In genomic region chr16:4307215-4308037, GRCh38 we compare ENCODE assay signal across 1 cellular context.
TF ChIP-seq lines count a peak whose summit lies in the region.

No MANE protein-coding gene starts in this region.

TF ChIP-seq in K562, 482 proteins besides CTCF, POLR2A, EP300 and RAD21 (continued from another document and continues in another):
- TF ChIP-seq GMEB1 (CRISPR knock-in tag; IDR thresholded peaks at IDR 0.05) (0 out of 2 replicates have a peak, but pooled peaks have one; percentile 47), SMAD4 (CRISPR knock-in tag; conservative IDR thresholded peaks at IDR 0.05) (peak; percentile 86), CREB1 (IDR thresholded peaks at IDR 0.05) (peak; percentile 86), CREB1 (CRISPR knock-in tag; IDR thresholded peaks at IDR 0.05) (peak; percentile 75; the same call in 1 of the 2 replicates), POLR2G (IDR thresholded peaks at IDR 0.05; ENCODE audit: low read depth, low read length) (peak; percentile 87), EGR1 (conservative IDR thresholded peaks at IDR 0.05) (peak; percentile 97), ELF1 (tag; IDR thresholded peaks at IDR 0.05) (peak; percentile 86), SP1 (CRISPR knock-in tag; IDR thresholded peaks at IDR 0.05) (peak; percentile 79), NFIC (IDR thresholded peaks at IDR 0.05) (no peak), KLF1 (tag; IDR thresholded peaks at IDR 0.05) (peak; percentile 78), CEBPB (tag; IDR thresholded peaks at IDR 0.05) (peak; percentile 41; the same call in 1 of the 2 replicates), HMGN3 (IDR thresholded peaks at IDR 0.05; ENCODE audit: borderline replicate concordance, extremely low read depth, insufficient read length, low read depth, low read length) (peak; percentile 96), SMARCE1 (IDR thresholded peaks at IDR 0.05) (peak; percentile 22; the same call in 1 of the 2 replicates), TRIM28 (IDR thresholded peaks at IDR 0.05) (peak; percentile 95), ID3 (CRISPR knock-in tag; IDR thresholded peaks at IDR 0.05) (no peak), ID3 (tag; IDR thresholded peaks at IDR 0.05) (peak; percentile 49; the same call in 1 of the 2 replicates), CREB3 (tag; conservative IDR thresholded peaks at IDR 0.05; ENCODE audit: low read depth) (0 out of 2 replicates have a peak, but pooled peaks have one; percentile 59), ZKSCAN1 (IDR thresholded peaks at IDR 0.05; ENCODE audit: low read depth, low read length) (no peak), NFATC3 (IDR thresholded peaks at IDR 0.05) (peak; percentile 60; the same call in 1 of the 2 replicates), SPI1 (IDR thresholded peaks at IDR 0.05; ENCODE audit: borderline replicate concordance, low read depth, low read length) (peak; percentile 91), CREB3L1 (IDR thresholded peaks at IDR 0.05; ENCODE audit: borderline replicate concordance, low read depth) (peak; percentile 42; the same call in 1 of the 2 replicates), ZSCAN29 (IDR thresholded peaks at IDR 0.05) (peak; percentile 45; the same call in 1 of the 2 replicates), RCOR1 (IDR thresholded peaks at IDR 0.05; ENCODE audit: borderline replicate concordance in 1 of 2, low read depth in 2 of 2, low read length in 2 of 2) (peak in 1 of 2 experiments; percentile 14; a peak in 1 of 4 replicates), MCM7 (IDR thresholded peaks at IDR 0.05) (no peak), FOSL1 (tag; conservative IDR thresholded peaks at IDR 0.05) (peak; percentile 85), TEAD2 (tag; IDR thresholded peaks at IDR 0.05) (peak; percentile 38; the same call in 1 of the 2 replicates), KLF10 (CRISPR knock-in tag; IDR thresholded peaks at IDR 0.05) (no peak), PPARD (CRISPR knock-in tag; IDR thresholded peaks at IDR 0.05) (no peak), U2AF2 (optimal IDR thresholded peaks at IDR 0.05; ENCODE audit: low read depth, low read length) (no peak), YY1 (IDR thresholded peaks at IDR 0.05; ENCODE audit: borderline replicate concordance in 1 of 3, control insufficient read depth in 1 of 3, extremely low read depth in 1 of 3, insufficient read depth in 3 of 3, insufficient read length in 1 of 3, insufficient replicate concordance in 2 of 3, low read depth in 1 of 3, low read length in 2 of 3) (peak in 2 of 3 experiments; percentile 26 to 44), ZBTB2 (IDR thresholded peaks at IDR 0.05) (0 out of 2 replicates have a peak, but pooled peaks have one; percentile 42), ESRRB (CRISPR knock-in tag; IDR thresholded peaks at IDR 0.05; ENCODE audit: borderline replicate concordance) (no peak), CBFA2T3 (IDR thresholded peaks at IDR 0.05) (0 out of 2 replicates have a peak, but pooled peaks have one; percentile 3), ZFX (CRISPR knock-in tag; IDR thresholded peaks at IDR 0.05) (peak; percentile 70), SIN3A (IDR thresholded peaks at IDR 0.05; ENCODE audit: borderline replicate concordance in 2 of 2, control insufficient read depth in 1 of 2, low read depth in 2 of 2, low read length in 2 of 2) (peak in 1 of 2 experiments; percentile 56; a peak in 1 of 4 replicates), MTA3 (IDR thresholded peaks at IDR 0.05; ENCODE audit: borderline replicate concordance) (peak; percentile 77), CBFA2T2 (conservative IDR thresholded peaks at IDR 0.05) (no peak), LCOR (CRISPR knock-in tag; IDR thresholded peaks at IDR 0.05) (peak; percentile 48; the same call in 1 of the 2 replicates), CBX5 (IDR thresholded peaks at IDR 0.05; ENCODE audit: borderline replicate concordance, low read depth) (0 out of 2 replicates have a peak, but pooled peaks have one; percentile 62), MYBL2 (IDR thresholded peaks at IDR 0.05; ENCODE audit: low read depth) (no peak), MYBL2 (CRISPR knock-in tag; IDR thresholded peaks at IDR 0.05; ENCODE audit: borderline replicate concordance) (no peak), TBP (optimal IDR thresholded peaks at IDR 0.05; ENCODE audit: low read depth, low read length) (peak; percentile 65), VEZF1 (CRISPR knock-in tag; IDR thresholded peaks at IDR 0.05) (peak; percentile 97), TEAD1 (CRISPR knock-in tag; IDR thresholded peaks at IDR 0.05) (peak; percentile 83 to 95), HCFC1 (IDR thresholded peaks at IDR 0.05; ENCODE audit: low read depth, low read length) (peak; percentile 68), NCOA1 (IDR thresholded peaks at IDR 0.05; ENCODE audit: low read depth) (0 out of 2 replicates have a peak, but pooled peaks have one; percentile 32), ARID1B (IDR thresholded peaks at IDR 0.05) (no peak), ZNF695 (CRISPR knock-in tag; IDR thresholded peaks at IDR 0.05) (no peak)
- TF ChIP-seq, protein P1, sequence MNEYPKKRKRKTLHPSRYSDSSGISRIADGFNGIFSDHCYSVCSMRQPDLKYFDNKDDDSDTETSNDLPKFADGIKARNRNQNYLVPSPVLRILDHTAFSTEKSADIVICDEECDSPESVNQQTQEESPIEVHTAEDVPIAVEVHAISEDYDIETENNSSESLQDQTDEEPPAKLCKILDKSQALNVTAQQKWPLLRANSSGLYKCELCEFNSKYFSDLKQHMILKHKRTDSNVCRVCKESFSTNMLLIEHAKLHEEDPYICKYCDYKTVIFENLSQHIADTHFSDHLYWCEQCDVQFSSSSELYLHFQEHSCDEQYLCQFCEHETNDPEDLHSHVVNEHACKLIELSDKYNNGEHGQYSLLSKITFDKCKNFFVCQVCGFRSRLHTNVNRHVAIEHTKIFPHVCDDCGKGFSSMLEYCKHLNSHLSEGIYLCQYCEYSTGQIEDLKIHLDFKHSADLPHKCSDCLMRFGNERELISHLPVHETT (CRISPR knock-in tag; conservative IDR thresholded peaks at IDR 0.05 in 1 of 2, IDR thresholded peaks at IDR 0.05 in 1 of 2) = peak in 1 of 2 experiments; percentile 87; a peak in 2 of 4 replicates
- TF ChIP-seq, protein P2, sequence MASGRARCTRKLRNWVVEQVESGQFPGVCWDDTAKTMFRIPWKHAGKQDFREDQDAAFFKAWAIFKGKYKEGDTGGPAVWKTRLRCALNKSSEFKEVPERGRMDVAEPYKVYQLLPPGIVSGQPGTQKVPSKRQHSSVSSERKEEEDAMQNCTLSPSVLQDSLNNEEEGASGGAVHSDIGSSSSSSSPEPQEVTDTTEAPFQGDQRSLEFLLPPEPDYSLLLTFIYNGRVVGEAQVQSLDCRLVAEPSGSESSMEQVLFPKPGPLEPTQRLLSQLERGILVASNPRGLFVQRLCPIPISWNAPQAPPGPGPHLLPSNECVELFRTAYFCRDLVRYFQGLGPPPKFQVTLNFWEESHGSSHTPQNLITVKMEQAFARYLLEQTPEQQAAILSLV (tag; IDR thresholded peaks at IDR 0.05) = 0 out of 2 replicates have a peak, but pooled peaks have one; percentile 13
- TF ChIP-seq, protein P3, sequence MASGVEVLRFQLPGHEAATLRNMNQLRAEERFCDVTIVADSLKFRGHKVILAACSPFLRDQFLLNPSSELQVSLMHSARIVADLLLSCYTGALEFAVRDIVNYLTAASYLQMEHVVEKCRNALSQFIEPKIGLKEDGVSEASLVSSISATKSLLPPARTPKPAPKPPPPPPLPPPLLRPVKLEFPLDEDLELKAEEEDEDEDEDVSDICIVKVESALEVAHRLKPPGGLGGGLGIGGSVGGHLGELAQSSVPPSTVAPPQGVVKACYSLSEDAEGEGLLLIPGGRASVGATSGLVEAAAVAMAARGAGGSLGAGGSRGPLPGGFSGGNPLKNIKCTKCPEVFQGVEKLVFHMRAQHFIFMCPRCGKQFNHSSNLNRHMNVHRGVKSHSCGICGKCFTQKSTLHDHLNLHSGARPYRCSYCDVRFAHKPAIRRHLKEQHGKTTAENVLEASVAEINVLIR (CRISPR knock-in tag; IDR thresholded peaks at IDR 0.05) = peak; percentile 28; the same call in 1 of the 2 replicates
- TF ChIP-seq, protein P4, sequence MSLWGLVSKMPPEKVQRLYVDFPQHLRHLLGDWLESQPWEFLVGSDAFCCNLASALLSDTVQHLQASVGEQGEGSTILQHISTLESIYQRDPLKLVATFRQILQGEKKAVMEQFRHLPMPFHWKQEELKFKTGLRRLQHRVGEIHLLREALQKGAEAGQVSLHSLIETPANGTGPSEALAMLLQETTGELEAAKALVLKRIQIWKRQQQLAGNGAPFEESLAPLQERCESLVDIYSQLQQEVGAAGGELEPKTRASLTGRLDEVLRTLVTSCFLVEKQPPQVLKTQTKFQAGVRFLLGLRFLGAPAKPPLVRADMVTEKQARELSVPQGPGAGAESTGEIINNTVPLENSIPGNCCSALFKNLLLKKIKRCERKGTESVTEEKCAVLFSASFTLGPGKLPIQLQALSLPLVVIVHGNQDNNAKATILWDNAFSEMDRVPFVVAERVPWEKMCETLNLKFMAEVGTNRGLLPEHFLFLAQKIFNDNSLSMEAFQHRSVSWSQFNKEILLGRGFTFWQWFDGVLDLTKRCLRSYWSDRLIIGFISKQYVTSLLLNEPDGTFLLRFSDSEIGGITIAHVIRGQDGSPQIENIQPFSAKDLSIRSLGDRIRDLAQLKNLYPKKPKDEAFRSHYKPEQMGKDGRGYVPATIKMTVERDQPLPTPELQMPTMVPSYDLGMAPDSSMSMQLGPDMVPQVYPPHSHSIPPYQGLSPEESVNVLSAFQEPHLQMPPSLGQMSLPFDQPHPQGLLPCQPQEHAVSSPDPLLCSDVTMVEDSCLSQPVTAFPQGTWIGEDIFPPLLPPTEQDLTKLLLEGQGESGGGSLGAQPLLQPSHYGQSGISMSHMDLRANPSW (CRISPR knock-in tag; IDR thresholded peaks at IDR 0.05) = no peak
- TF ChIP-seq, protein P5, sequence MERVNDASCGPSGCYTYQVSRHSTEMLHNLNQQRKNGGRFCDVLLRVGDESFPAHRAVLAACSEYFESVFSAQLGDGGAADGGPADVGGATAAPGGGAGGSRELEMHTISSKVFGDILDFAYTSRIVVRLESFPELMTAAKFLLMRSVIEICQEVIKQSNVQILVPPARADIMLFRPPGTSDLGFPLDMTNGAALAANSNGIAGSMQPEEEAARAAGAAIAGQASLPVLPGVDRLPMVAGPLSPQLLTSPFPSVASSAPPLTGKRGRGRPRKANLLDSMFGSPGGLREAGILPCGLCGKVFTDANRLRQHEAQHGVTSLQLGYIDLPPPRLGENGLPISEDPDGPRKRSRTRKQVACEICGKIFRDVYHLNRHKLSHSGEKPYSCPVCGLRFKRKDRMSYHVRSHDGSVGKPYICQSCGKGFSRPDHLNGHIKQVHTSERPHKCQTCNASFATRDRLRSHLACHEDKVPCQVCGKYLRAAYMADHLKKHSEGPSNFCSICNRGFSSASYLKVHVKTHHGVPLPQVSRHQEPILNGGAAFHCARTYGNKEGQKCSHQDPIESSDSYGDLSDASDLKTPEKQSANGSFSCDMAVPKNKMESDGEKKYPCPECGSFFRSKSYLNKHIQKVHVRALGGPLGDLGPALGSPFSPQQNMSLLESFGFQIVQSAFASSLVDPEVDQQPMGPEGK (CRISPR knock-in tag; IDR thresholded peaks at IDR 0.05; ENCODE audit: borderline replicate concordance) = no peak
